ENCODE assay signal across 8 cellular contexts in genomic region chr11:57792060-57792541, GRCh38. TPM values are rescaled to one million over a fixed set of nuclear protein-coding genes. Genes with fewer than 3 reads are reported as not detected.
A peak's percentile ranks its signal among the peaks of the same experiment; 100 is the strongest.
DNase-seq lines count a peak whose midpoint lies in the region; ATAC-seq lines count a peak whose summit lies in the region.

No MANE protein-coding gene starts in this region.

- no peaks in the 10 kb centered on the region for H3K9me3 ChIP-seq in muscle layer of duodenum (ENCODE audit: control insufficient read depth in 1 of 2, low read length in 2 of 2)

- DNase-seq in central memory CD4-positive, alpha-beta T cell, result peak; percentile 94
- DNase-seq in stimulated activated naive CD8-positive, alpha-beta T cell treated with anti-CD3 and anti-CD28 coated beads, Interleukin-15, Interleukin-2, amounts not matched to agents 100 U/mL and 50 U/mL, for 24 hours, result peak; percentile 76
- DNase-seq in NCI-H524 (lab: John Stamatoyannopoulos, UW) (no peak), cerebellum (ENCODE audit: low spot score) (no peak)

- peaks cover 33 to 60% of the 10 kb centered on the region in 2 donors for H3K4me1 ChIP-seq in muscle layer of duodenum (ENCODE audit: control insufficient read depth in 1 of 2, insufficient read depth in 2 of 2, low read length in 2 of 2)

- ATAC-seq in GM19324 (IDR thresholded peaks at IDR 0.05; ENCODE audit: low FRiP score, unreplicated experiment) (peak; percentile 71), HG03378 (IDR thresholded peaks at IDR 0.05; ENCODE audit: unreplicated experiment) (peak; percentile 88)
- ATAC-seq in activated CD4-positive, CD25-positive, alpha-beta regulatory T cell treated with anti-CD3 and anti-CD28 coated beads, Interleukin-2, amount 50 U/mL, for 24 hours, result peak; percentile 97 to 99
- peak; percentile 93 for ATAC-seq in stimulated activated naive CD8-positive, alpha-beta T cell treated with anti-CD3 and anti-CD28 coated beads, Interleukin-15, Interleukin-2, amounts not matched to agents 100 U/mL and 50 U/mL, for 24 hours

- H3K4me3 ChIP-seq in muscle layer of duodenum (ENCODE audit: low read depth in 1 of 2, low read length in 2 of 2), result no peak overlapping the region

- peaks cover 25 to 29% of the 10 kb centered on the region in 2 donors for H3K36me3 ChIP-seq in muscle layer of duodenum (ENCODE audit: control insufficient read depth in 1 of 2, insufficient read depth in 2 of 2, low read length in 2 of 2)

- H3K27me3 ChIP-seq in muscle layer of duodenum (ENCODE audit: low read depth, low read length), result no peaks in the 10 kb centered on the region

- H3K27ac ChIP-seq in muscle layer of duodenum (ENCODE audit: low read length), result peak overlapping the region; percentile 71

RNA-seq across cellular contexts. Expression of gene CTNND1, which starts 30.5 kb away (rescaled TPM):
- total RNA-seq in cerebellum, result 153 TPM

RNA-seq across cellular contexts. Expression of gene BTBD18, which starts 40.5 kb away (rescaled TPM):
- not detected for total RNA-seq in cerebellum

RNA-seq across cellular contexts. Expression of gene SELENOH, which starts 50.8 kb away (rescaled TPM):
- 35.3 TPM for total RNA-seq in cerebellum

Comparison
In these comparisons a context has a peak if more than half of its experiments do, and no peak if none do; other contexts are left out.
1. DNase-seq: peak in central memory CD4-positive, alpha-beta T cell (single experiment) and stimulated activated naive CD8-positive, alpha-beta T cell treated with anti-CD3 and anti-CD28 coated beads, Interleukin-15, Interleukin-2, amounts not matched to agents 100 U/mL and 50 U/mL, for 24 hours (single experiment); none in NCI-H524 (0 of 2) and cerebellum (single experiment).
2. Peak in every context shown above with its lines, with median percentiles within 50 percentile points of each other: ATAC-seq.